17 cellular contexts compared by ENCODE assay signal in genomic region chr17:72470338-72471133, GRCh38.
"Had no signal": no experiment of that assay in that cellular context is flagged by ENCODE, and none has a peak within 500 bp of the region (broad histone marks: within the 10 kb centered on the region; RNA-seq: fewer than 3 reads in every experiment).

No MANE protein-coding gene starts in this region.

- H3K27ac ChIP-seq: coronary artery, left ventricle myocardium inferior, right atrium auricular region had no signal

- H3K4me1 ChIP-seq: left ventricle myocardium inferior, right atrium auricular region had no signal

- ATAC-seq: activated naive CD4-positive, alpha-beta T cell treated with anti-CD3 and anti-CD28 coated beads, Interleukin-2, amount 50 U/mL, for 72 hours; natural killer cell treated with Interleukin-12 subunit alpha and Interleukin-12 subunit beta and Interleukin-15 and Interleukin-18, amount 100 ng/mL, for 72 hours; stimulated activated naive CD8-positive, alpha-beta T cell treated with anti-CD3 and anti-CD28 coated beads, Interleukin-15, Interleukin-2, amounts not matched to agents 100 U/mL and 50 U/mL, for 24 hours had no signal

- DNase-seq: activated CD4-positive, alpha-beta T cell treated with anti-CD3 and anti-CD28 coated beads, Interleukin-2, amount 10 ng/mL, durations not matched to agents 7 days and 5 days; activated CD8-positive, alpha-beta memory T cell treated with anti-CD3 and anti-CD28 coated beads, Interleukin-2, amount 50 U/mL, for 48 hours; activated gamma-delta T cell; activated T-cell treated with anti-CD3 and anti-CD28 coated beads, Interleukin-2, amount 50 U/mL, for 72 hours; central memory CD4-positive, alpha-beta T cell; effector memory CD4-positive, alpha-beta T cell; hypothalamus; left ventricle myocardium inferior; nucleus accumbens; stimulated activated CD4-positive, alpha-beta T cell treated with anti-CD3 and anti-CD28 coated beads, Interleukin-4, amount 100 ng/mL, for 24 hours; stimulated activated CD8-positive, alpha-beta memory T cell treated with anti-CD3 and anti-CD28 coated beads, Interleukin-4, amount 100 ng/mL, for 48 hours; stimulated activated naive CD8-positive, alpha-beta T cell treated with anti-CD3 and anti-CD28 coated beads, Interleukin-15, Interleukin-2, amounts not matched to agents 100 U/mL and 50 U/mL, for 24 hours; T-helper 9 cell had no signal

- H3K4me3 ChIP-seq: coronary artery, left ventricle myocardium inferior, right atrium auricular region had no signal

- H3K36me3 ChIP-seq: left ventricle myocardium inferior, right atrium auricular region had no signal

- H3K27me3 ChIP-seq: right atrium auricular region had no signal
